12 cellular contexts compared by ENCODE assay signal in the genomic region with DNA sequence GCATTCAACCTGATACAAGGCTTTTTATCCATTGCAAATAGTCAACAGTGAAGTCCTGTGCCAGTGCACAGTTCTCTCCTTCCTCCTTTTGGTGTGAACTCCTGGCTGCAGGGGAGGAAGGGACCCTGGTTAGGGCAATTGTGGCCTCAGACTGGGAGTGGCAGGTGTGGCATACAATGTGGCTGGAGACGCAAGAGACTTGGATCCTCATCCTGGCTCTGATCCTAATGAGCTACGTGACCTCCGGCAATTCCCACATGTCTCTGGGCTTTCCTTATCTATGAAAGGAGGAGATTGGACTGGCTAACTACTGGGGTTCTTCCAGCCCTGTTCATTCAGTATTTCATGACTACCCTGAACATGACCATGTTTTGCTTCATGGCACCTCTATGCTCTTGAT. TPM values are rescaled to one million over a fixed set of nuclear protein-coding genes. Genes with fewer than 3 reads are reported as not detected.
DNase-seq lines count a peak whose midpoint lies in the region; ATAC-seq and TF ChIP-seq lines count a peak whose summit lies in the region.
"Had no signal": no experiment of that assay in that cellular context is flagged by ENCODE, and none has a peak within 500 bp of the region (broad histone marks: within the 10 kb centered on the region; RNA-seq: fewer than 3 reads in every experiment).

No MANE protein-coding gene starts in this region.

- no peaks in the 10 kb centered on the region for H3K27me3 ChIP-seq in BLaER1
- no peaks in the 10 kb centered on the region for H3K27me3 ChIP-seq in CD4-positive, alpha-beta memory T cell (ENCODE audit: insufficient read depth, low read length)
- H3K27me3 ChIP-seq: gastroesophageal sphincter had no signal

- peak overlapping the region; percentile 77 for H3K27ac Mint-ChIP-seq in activated CD4-positive, alpha-beta memory T cell treated with anti-CD3 and anti-CD28 coated beads, Interleukin-2, amount 10 ng/mL, durations not matched to agents 7 days and 5 days
- peak overlapping the region in 1 of 7 donors; percentile 66 for H3K27ac Mint-ChIP-seq in CD4-positive, alpha-beta memory T cell

- peaks cover 11% of the 10 kb centered on the region; the same call in 1 of the 2 replicates for H3K9me3 ChIP-seq in BLaER1
- no peaks in the 10 kb centered on the region for H3K9me3 ChIP-seq in CD4-positive, alpha-beta memory T cell (ENCODE audit: control insufficient read depth in 1 of 2, low read length in 2 of 2)

- no peak overlapping the region; the same call in 1 of the 2 replicates for H3K27ac ChIP-seq in BLaER1
- H3K27ac ChIP-seq in CD4-positive, alpha-beta memory T cell (ENCODE audit: low read depth, low read length), result no peak overlapping the region

- peak; percentile 8 to 15 for DNase-seq in Kasumi-1 (lab: John Stamatoyannopoulos, UW)
- DNase-seq in activated CD4-positive, alpha-beta memory T cell treated with anti-CD3 and anti-CD28 coated beads, Interleukin-2, amount 10 ng/mL, durations not matched to agents 7 days and 5 days, result no peak
- peak; percentile 30 to 41 for DNase-seq in left colon
- DNase-seq in CD4-positive, alpha-beta memory T cell, result no peak
- no peak for DNase-seq in HEK293T (ENCODE audit: extremely low spot score)
- DNase-seq in NAMALWA (ENCODE audit: low spot score), result no peak
- DNase-seq: activated CD4-positive, CD25-positive, alpha-beta regulatory T cell treated with anti-CD3 and anti-CD28 coated beads, Interleukin-2, amount 50 U/mL, for 72 hours; NCI-H1417 treated with DMSO at 0.1 percent for 48 hours; T-helper 9 cell had no signal

- no peaks in the 10 kb centered on the region for H3K36me3 ChIP-seq in BLaER1
- H3K36me3 ChIP-seq in CD4-positive, alpha-beta memory T cell (ENCODE audit: insufficient read depth, low read length), result no peaks in the 10 kb centered on the region
- H3K36me3 ChIP-seq: gastroesophageal sphincter had no signal

- CTCF ChIA-PET in activated CD4-positive, alpha-beta memory T cell treated with anti-CD3 and anti-CD28 coated beads, Interleukin-2, amount 10 ng/mL, durations not matched to agents 7 days and 5 days (lab: Charles Lee), result no interaction called here
- CTCF ChIA-PET in CD4-positive, alpha-beta memory T cell (lab: Charles Lee; ENCODE audit: partially characterized antibody), result no interaction called here
- CTCF ChIA-PET in HEK293T (lab: Yijun Ruan, JAX), result no interaction called here

- H3K9ac ChIP-seq in BLaER1, result no peak overlapping the region

- H3K4me3 ChIP-seq in BLaER1, result no peak overlapping the region
- no peak overlapping the region for H3K4me3 ChIP-seq in CD4-positive, alpha-beta memory T cell (ENCODE audit: low read length in 2 of 2)
- H3K4me3 ChIP-seq: gastroesophageal sphincter had no signal

- ATAC-seq in left colon (peak; percentile 97), HG03045 (IDR thresholded peaks at IDR 0.05; ENCODE audit: unreplicated experiment) (no peak)

- H3K9me3 Mint-ChIP-seq in activated CD4-positive, alpha-beta memory T cell treated with anti-CD3 and anti-CD28 coated beads, Interleukin-2, amount 10 ng/mL, durations not matched to agents 7 days and 5 days, result peaks cover 32% of the 10 kb centered on the region
- peaks cover 0 to 5% (median 0%) of the 10 kb centered on the region in 8 donors for H3K9me3 Mint-ChIP-seq in CD4-positive, alpha-beta memory T cell

- H3K36me3 Mint-ChIP-seq in activated CD4-positive, alpha-beta memory T cell treated with anti-CD3 and anti-CD28 coated beads, Interleukin-2, amount 10 ng/mL, durations not matched to agents 7 days and 5 days (ENCODE audit: low read depth), result peaks cover 44% of the 10 kb centered on the region
- H3K36me3 Mint-ChIP-seq in CD4-positive, alpha-beta memory T cell, result no peaks in the 10 kb centered on the region

- H3K4me1 ChIP-seq in BLaER1, result peaks cover 46% of the 10 kb centered on the region
- H3K4me1 ChIP-seq in CD4-positive, alpha-beta memory T cell (ENCODE audit: insufficient read depth, low read length), result no peaks in the 10 kb centered on the region

- POLR2A ChIA-PET in activated CD4-positive, alpha-beta memory T cell treated with anti-CD3 and anti-CD28 coated beads, Interleukin-2, amount 10 ng/mL, durations not matched to agents 7 days and 5 days (lab: Charles Lee), result interaction anchor here (1.4 to 2.5 kb wide), 3 partner anchors 10 to 14 kb away, joined by 4 to 8 read pairs (median 7); partner anchors contain the start of gene IL1A
- POLR2A ChIA-PET in CD4-positive, alpha-beta memory T cell (lab: Charles Lee; ENCODE audit: partially characterized antibody), result no interaction called here
- POLR2A ChIA-PET in HEK293T (lab: Yijun Ruan, JAX), result no interaction called here

- intact Hi-C loops in left colon (cut with DNase I, micrococcal nuclease), result no loop called here
- intact Hi-C loops in CD4-positive, alpha-beta memory T cell (cut with micrococcal nuclease), result no loop called here

- no peaks in the 10 kb centered on the region for H3K27me3 Mint-ChIP-seq in activated CD4-positive, alpha-beta memory T cell treated with anti-CD3 and anti-CD28 coated beads, Interleukin-2, amount 10 ng/mL, durations not matched to agents 7 days and 5 days
- H3K27me3 Mint-ChIP-seq in CD4-positive, alpha-beta memory T cell, result peaks cover 0 to 1% of the 10 kb centered on the region in 2 donors

- peaks cover 48% of the 10 kb centered on the region for H3K4me1 Mint-ChIP-seq in activated CD4-positive, alpha-beta memory T cell treated with anti-CD3 and anti-CD28 coated beads, Interleukin-2, amount 10 ng/mL, durations not matched to agents 7 days and 5 days
- H3K4me1 Mint-ChIP-seq in CD4-positive, alpha-beta memory T cell, result peaks cover 0 to 4% (median 4%) of the 10 kb centered on the region in 4 donors

- H4K20me1 ChIP-seq in BLaER1, result no peaks in the 10 kb centered on the region

- H3K4me3 Mint-ChIP-seq in activated CD4-positive, alpha-beta memory T cell treated with anti-CD3 and anti-CD28 coated beads, Interleukin-2, amount 10 ng/mL, durations not matched to agents 7 days and 5 days, result no peak overlapping the region
- H3K4me3 Mint-ChIP-seq in CD4-positive, alpha-beta memory T cell, result no peak overlapping the region

- H3K4me2 ChIP-seq in BLaER1, result peak overlapping the region; percentile 24; the same call in 1 of the 2 replicates

TF ChIP-seq in HEK293T, 16 proteins besides CTCF, POLR2A, EP300 and RAD21:
- TF ChIP-seq SP1 (IDR thresholded peaks at IDR 0.05), result no peak
- no peak for TF ChIP-seq NFRKB (IDR thresholded peaks at IDR 0.05)
- TF ChIP-seq SUZ12 (IDR thresholded peaks at IDR 0.05), result no peak
- no peak for TF ChIP-seq ZNF384 (IDR thresholded peaks at IDR 0.05)
- TF ChIP-seq, protein P1, sequence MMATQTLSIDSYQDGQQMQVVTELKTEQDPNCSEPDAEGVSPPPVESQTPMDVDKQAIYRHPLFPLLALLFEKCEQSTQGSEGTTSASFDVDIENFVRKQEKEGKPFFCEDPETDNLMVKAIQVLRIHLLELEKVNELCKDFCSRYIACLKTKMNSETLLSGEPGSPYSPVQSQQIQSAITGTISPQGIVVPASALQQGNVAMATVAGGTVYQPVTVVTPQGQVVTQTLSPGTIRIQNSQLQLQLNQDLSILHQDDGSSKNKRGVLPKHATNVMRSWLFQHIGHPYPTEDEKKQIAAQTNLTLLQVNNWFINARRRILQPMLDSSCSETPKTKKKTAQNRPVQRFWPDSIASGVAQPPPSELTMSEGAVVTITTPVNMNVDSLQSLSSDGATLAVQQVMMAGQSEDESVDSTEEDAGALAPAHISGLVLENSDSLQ (IDR thresholded peaks at IDR 0.05), result no peak
- TF ChIP-seq FOXA1 (IDR thresholded peaks at IDR 0.05), result no peak
- no peak for TF ChIP-seq HDGF (IDR thresholded peaks at IDR 0.05; ENCODE audit: borderline replicate concordance)
- no peak for TF ChIP-seq CTBP1 (IDR thresholded peaks at IDR 0.05; ENCODE audit: borderline replicate concordance)
- TF ChIP-seq TARDBP (IDR thresholded peaks at IDR 0.05), result no peak
- no peak for TF ChIP-seq ARNT (IDR thresholded peaks at IDR 0.05)
- TF ChIP-seq FOXM1 (IDR thresholded peaks at IDR 0.05; ENCODE audit: borderline replicate concordance), result no peak

RNA-seq across cellular contexts. Expression of gene IL1A, which starts 10.5 kb away (rescaled TPM):
- 1 to 10 TPM; 4.8 to 5.4 TPM for total RNA-seq in activated CD4-positive, alpha-beta memory T cell treated with anti-CD3 and anti-CD28 coated beads, Interleukin-2, amount 10 ng/mL, durations not matched to agents 7 days and 5 days
- under 1 TPM; 0.12 to 0.17 TPM for total RNA-seq in left colon
- total RNA-seq in CD4-positive, alpha-beta memory T cell, result under 1 TPM in 1 of 2 experiments, not detected in 1; 0.15 TPM
- polyA plus RNA-seq in CD4-positive, alpha-beta memory T cell, result not detected
- total RNA-seq: gastroesophageal sphincter had no signal

RNA-seq across cellular contexts. Expression of gene CKAP2L, which starts 30.4 kb away (rescaled TPM):
- total RNA-seq in activated CD4-positive, alpha-beta memory T cell treated with anti-CD3 and anti-CD28 coated beads, Interleukin-2, amount 10 ng/mL, durations not matched to agents 7 days and 5 days, result 10 to 100 TPM; 63.3 to 66.3 TPM
- total RNA-seq in left colon, result 1 to 10 TPM; 1.4 to 4.7 TPM
- total RNA-seq in CD4-positive, alpha-beta memory T cell, result under 1 TPM in 1 of 2 experiments, not detected in 1; 0.06 TPM
- polyA plus RNA-seq in CD4-positive, alpha-beta memory T cell, result under 1 TPM in 1 of 2 donors, not detected in 1; 0.21 TPM

RNA-seq across cellular contexts. Expression of gene IL1B, which starts 41.7 kb away (rescaled TPM):
- total RNA-seq in activated CD4-positive, alpha-beta memory T cell treated with anti-CD3 and anti-CD28 coated beads, Interleukin-2, amount 10 ng/mL, durations not matched to agents 7 days and 5 days, result under 1 TPM in 1 of 2 experiments, not detected in 1; 0.48 TPM
- 1 to 10 TPM; 4.2 to 7.3 TPM for total RNA-seq in left colon
- total RNA-seq in CD4-positive, alpha-beta memory T cell, result 1 to 10 TPM in 1 of 2 experiments, under 1 TPM in 1; 0.81 to 1.3 TPM
- polyA plus RNA-seq in CD4-positive, alpha-beta memory T cell, result not detected

Comparison
In these comparisons a context has a peak if more than half of its experiments do, and no peak if none do; other contexts are left out.
1. DNase-seq: peak in Kasumi-1 (2 of 2) and left colon (2 of 2); none in activated CD4-positive, alpha-beta memory T cell treated with anti-CD3 and anti-CD28 coated beads, Interleukin-2, amount 10 ng/mL, durations not matched to agents 7 days and 5 days (single experiment), CD4-positive, alpha-beta memory T cell (0 of 5), HEK293T (single experiment) and NAMALWA (single experiment).
2. RNA of gene IL1A, which starts 10.5 kb away (total RNA-seq): 4.8 to 5.4 TPM in activated CD4-positive, alpha-beta memory T cell treated with anti-CD3 and anti-CD28 coated beads, Interleukin-2, amount 10 ng/mL, durations not matched to agents 7 days and 5 days; 0.12 to 0.17 TPM in left colon and 0.15 TPM in CD4-positive, alpha-beta memory T cell; every median in the first group is over 4 times any median in the second.
3. RNA of gene CKAP2L, which starts 30.4 kb away (total RNA-seq): 63.3 to 66.3 TPM in activated CD4-positive, alpha-beta memory T cell treated with anti-CD3 and anti-CD28 coated beads, Interleukin-2, amount 10 ng/mL, durations not matched to agents 7 days and 5 days; 1.4 to 4.7 TPM in left colon and 0.06 TPM in CD4-positive, alpha-beta memory T cell; every median in the first group is over 10 times any median in the second.